ENCODE assay signal across 10 cellular contexts in the genomic region with DNA sequence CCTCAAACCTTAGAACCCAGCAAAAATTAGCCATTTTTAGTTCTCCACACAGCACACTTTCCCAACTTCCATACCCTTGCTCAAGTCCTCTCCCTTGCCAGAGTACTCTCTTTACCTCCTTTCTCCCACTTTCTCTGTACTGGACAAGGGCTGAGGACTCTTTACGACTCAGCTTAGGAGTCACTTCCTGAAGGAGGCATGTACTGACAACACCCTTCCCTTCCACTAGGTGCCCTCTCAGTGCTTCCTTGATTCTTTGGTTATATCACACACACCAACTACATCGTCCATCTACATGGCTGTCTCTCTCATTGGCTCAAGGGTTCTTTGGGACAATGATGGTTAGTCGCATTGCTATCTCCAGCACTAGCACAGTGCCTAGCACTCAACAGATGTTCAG. TPM values are rescaled to one million over a fixed set of nuclear protein-coding genes. Genes with fewer than 3 reads are reported as not detected.
DNase-seq lines count a peak whose midpoint lies in the region; ATAC-seq and TF ChIP-seq lines count a peak whose summit lies in the region.
"Had no signal": no experiment of that assay in that cellular context is flagged by ENCODE, and none has a peak within 500 bp of the region (broad histone marks: within the 10 kb centered on the region; RNA-seq: fewer than 3 reads in every experiment).

No MANE protein-coding gene starts in this region.

- no TSS peak for BruUV-seq in Calu3 (replicated peaks; lab: Mats Ljungman, UMichigan)
- no TSS peak for BruUV-seq in MCF 10A (replicated peaks; lab: Mats Ljungman, UMichigan)

- H3K9me3 Mint-ChIP-seq in Calu3 (ENCODE audit: low read depth, unreplicated experiment) (no peaks in the 10 kb centered on the region), MCF 10A (ENCODE audit: unreplicated experiment) (no peaks in the 10 kb centered on the region)
- no peaks in the 10 kb centered on the region for H3K9me3 Mint-ChIP-seq in naive thymus-derived CD4-positive, alpha-beta T cell

- no peaks in the 10 kb centered on the region for H3K9me3 ChIP-seq in naive thymus-derived CD4-positive, alpha-beta T cell (ENCODE audit: control insufficient read depth in 2 of 3, low read length in 3 of 3)

- H3K27ac Mint-ChIP-seq in Calu3 (ENCODE audit: unreplicated experiment) (peak overlapping the region; percentile 13), MCF 10A (ENCODE audit: low read depth, unreplicated experiment) (peak overlapping the region; percentile 4)
- H3K27ac Mint-ChIP-seq in naive thymus-derived CD4-positive, alpha-beta T cell: no peak overlapping the region

- no peaks in the 10 kb centered on the region for H3K27me3 ChIP-seq in naive thymus-derived CD4-positive, alpha-beta T cell (ENCODE audit: control insufficient read depth in 2 of 2, insufficient read depth in 2 of 2, low read length in 2 of 2)

- no peak overlapping the region for H3K4me3 Mint-ChIP-seq in Calu3 (ENCODE audit: low read depth, unreplicated experiment)
- no peak overlapping the region for H3K4me3 Mint-ChIP-seq in MCF 10A (ENCODE audit: unreplicated experiment)
- H3K4me3 Mint-ChIP-seq in naive thymus-derived CD4-positive, alpha-beta T cell: no peak overlapping the region

- CTCF ChIA-PET in Calu3 (lab: Charles Lee): interaction anchor here (0.7 to 1.4 kb wide), 3 partner anchors 32 to 183 kb away, joined by 3 to 7 read pairs (median 5); no protein-coding TSS in a partner anchor
- CTCF ChIA-PET in MCF 10A (lab: Yijun Ruan, JAX): interaction anchor here (0.5 to 3.5 kb wide), 7 partner anchors 10 to 118 kb away, joined by 3 to 20 read pairs (median 5); no protein-coding TSS in a partner anchor
- CTCF ChIA-PET in naive thymus-derived CD4-positive, alpha-beta T cell (lab: Charles Lee): interaction anchor here (0.7 to 1.2 kb wide), 3 partner anchors 32 to 242 kb away, joined by 3 to 4 read pairs (median 3); no protein-coding TSS in a partner anchor

- peaks cover 9% of the 10 kb centered on the region for H3K4me1 Mint-ChIP-seq in Calu3 (ENCODE audit: low read depth, unreplicated experiment)
- H3K4me1 Mint-ChIP-seq in MCF 10A (ENCODE audit: insufficient read depth, unreplicated experiment): peaks cover 6% of the 10 kb centered on the region
- peaks cover 0 to 8% (median 0%) of the 10 kb centered on the region in 7 donors for H3K4me1 Mint-ChIP-seq in naive thymus-derived CD4-positive, alpha-beta T cell

- no peaks in the 10 kb centered on the region for H3K4me1 ChIP-seq in naive thymus-derived CD4-positive, alpha-beta T cell (ENCODE audit: control insufficient read depth in 2 of 2, insufficient read depth in 2 of 2, low read length in 2 of 2)

- H3K27me3 Mint-ChIP-seq in Calu3 (ENCODE audit: unreplicated experiment) (no peaks in the 10 kb centered on the region), MCF 10A (ENCODE audit: insufficient read depth, unreplicated experiment) (no peaks in the 10 kb centered on the region)
- peaks cover 22 to 51% (median 35%) of the 10 kb centered on the region in 5 donors for H3K27me3 Mint-ChIP-seq in naive thymus-derived CD4-positive, alpha-beta T cell

- TF ChIP-seq CTCF in Calu3 (IDR thresholded peaks at IDR 0.05; ENCODE audit: unreplicated experiment): no peak
- TF ChIP-seq CTCF in MCF 10A (IDR thresholded peaks at IDR 0.05; ENCODE audit: unreplicated experiment): peak; percentile 35

- POLR2A ChIA-PET in MCF 10A (lab: Yijun Ruan, JAX): no interaction called here
- POLR2A ChIA-PET in naive thymus-derived CD4-positive, alpha-beta T cell (lab: Charles Lee): no interaction called here

- H3K4me3 ChIP-seq in naive thymus-derived CD4-positive, alpha-beta T cell (ENCODE audit: low read length): no peak overlapping the region

- intact Hi-C loops in Calu3 (cut with micrococcal nuclease; ENCODE audit: unreplicated experiment): no loop called here
- intact Hi-C loops in MCF 10A (cut with micrococcal nuclease): loop anchor here (2.0 kb wide), 1 partner anchor 32 kb away; no protein-coding TSS in a partner anchor
- intact Hi-C loops in naive thymus-derived CD4-positive, alpha-beta T cell (cut with micrococcal nuclease): loop anchor here in 1 of 2 donors (1.0 kb wide), 2 partner anchors 183 to 242 kb away; no protein-coding TSS in a partner anchor

- H3K36me3 ChIP-seq in naive thymus-derived CD4-positive, alpha-beta T cell (ENCODE audit: control insufficient read depth in 2 of 3, insufficient read depth in 3 of 3, low read length in 3 of 3): no peaks in the 10 kb centered on the region

- no peak overlapping the region for H3K27ac ChIP-seq in naive thymus-derived CD4-positive, alpha-beta T cell (ENCODE audit: low read depth, low read length)

- H3K36me3 Mint-ChIP-seq in Calu3 (ENCODE audit: insufficient read depth, unreplicated experiment): peaks cover under 1% of the 10 kb centered on the region
- peaks cover 4% of the 10 kb centered on the region for H3K36me3 Mint-ChIP-seq in MCF 10A (ENCODE audit: insufficient read depth, unreplicated experiment)
- H3K36me3 Mint-ChIP-seq in naive thymus-derived CD4-positive, alpha-beta T cell: no peaks in the 10 kb centered on the region

- peak; percentile 79 for ATAC-seq in GM21360 (IDR thresholded peaks at IDR 0.05; ENCODE audit: unreplicated experiment)
- peak; percentile 46 for ATAC-seq in naive thymus-derived CD4-positive, alpha-beta T cell

- DNase-seq in Calu3: no peak
- DNase-seq in M059J (ENCODE audit: low read depth): peak; percentile 70
- DNase-seq in MCF 10A (ENCODE audit: unreplicated experiment): peak; percentile 76
- peak in 3 of 9 donors; percentile 10 to 15 (median 11) for DNase-seq in naive thymus-derived CD4-positive, alpha-beta T cell
- DNase-seq in cerebellum (ENCODE audit: low spot score): no peak
- DNase-seq in stimulated activated CD4-positive, alpha-beta T cell treated with anti-CD3 and anti-CD28 coated beads, Interleukin-1b, Interleukin-23, amount 100 ng/mL, for 48 hours: no peak
- DNase-seq in DMS153 treated with DMSO at 0.1 percent for 48 hours (lab: John Stamatoyannopoulos, UW; ENCODE audit: unreplicated experiment): no peak

RNA-seq across cellular contexts. Expression of gene C18orf63, which starts 5.2 kb away (rescaled TPM):
- not detected in 2 replicates for total RNA-seq in Calu3 (2022)
- not detected in 2 replicates for total RNA-seq in M059J (2014; rRNA removed; shearing (Covaris generic))
- not detected in 2 replicates for total RNA-seq in MCF 10A (2022)
- not detected for total RNA-seq in naive thymus-derived CD4-positive, alpha-beta T cell
- polyA plus RNA-seq in naive thymus-derived CD4-positive, alpha-beta T cell: not detected
- not detected for total RNA-seq in cerebellum
- total RNA-seq: T-helper 1 cell treated with Interleukin-12 subunit alpha and Interleukin-12 subunit beta and Interleukin-4 antibody, amounts not matched to agents 30 ng/mL and 1 ng/mL, for 36 hours had no signal
- polyA plus RNA-seq: neural cell had no signal

RNA-seq across cellular contexts. Expression of gene CYB5A, which starts 18.6 kb away (rescaled TPM):
- total RNA-seq in Calu3 (2022) (143 and 169 TPM in 2 replicates), MCF 10A (2022) (19.4 and 27.5 TPM in 2 replicates), cerebellum (18.0 TPM)
- 167 and 192 TPM in 2 replicates for total RNA-seq in M059J (2014; rRNA removed; shearing (Covaris generic))
- total RNA-seq in naive thymus-derived CD4-positive, alpha-beta T cell: 10 to 100 TPM; 13.9 to 36.9 (median 22.6) TPM
- 10 to 100 TPM; 46.6 to 57.3 TPM for polyA plus RNA-seq in naive thymus-derived CD4-positive, alpha-beta T cell

Comparison
In these comparisons a context has a peak if more than half of its experiments do, and no peak if none do; other contexts are left out.
1. DNase-seq: peak in M059J (single experiment) and MCF 10A (single experiment); none in Calu3 (single experiment), cerebellum (single experiment), stimulated activated CD4-positive, alpha-beta T cell treated with anti-CD3 and anti-CD28 coated beads, Interleukin-1b, Interleukin-23, amount 100 ng/mL, for 48 hours (single experiment) and DMS153 treated with DMSO at 0.1 percent for 48 hours (single experiment).
2. H3K27ac Mint-ChIP-seq: peak in Calu3 (single experiment) and MCF 10A (single experiment); none in naive thymus-derived CD4-positive, alpha-beta T cell (0 of 9).